Comparison of ENCODE assay signal across 20 cellular contexts in genomic region chr2:203875471-203875870, GRCh38. TPM values are rescaled to one million over a fixed set of nuclear protein-coding genes. Genes with fewer than 3 reads are reported as not detected.
"Had no signal": no experiment of that assay in that cellular context is flagged by ENCODE, and none has a peak within 500 bp of the region (broad histone marks: within the 10 kb centered on the region; RNA-seq: fewer than 3 reads in every experiment).

No MANE protein-coding gene starts in this region.

- DNase-seq: activated CD8-positive, alpha-beta memory T cell treated with anti-CD3 and anti-CD28 coated beads for 24 hours; activated CD8-positive, alpha-beta memory T cell treated with anti-CD3 and anti-CD28 coated beads, Interleukin-2, amount 50 U/mL, for 48 hours; activated naive CD4-positive, alpha-beta T cell treated with anti-CD3 and anti-CD28 coated beads for 36 hours; aorta; brain microvascular endothelial cell; central memory CD4-positive, alpha-beta T cell; colonic mucosa; erythroblast; kidney; occipital lobe; posterior cingulate gyrus; sigmoid colon; stimulated activated naive CD8-positive, alpha-beta T cell treated with anti-CD3 and anti-CD28 coated beads, Interleukin-15, Interleukin-2, amounts not matched to agents 100 U/mL and 50 U/mL, for 24 hours; substantia nigra; T1000; tibial artery had no signal

- H3K27me3 ChIP-seq: brain microvascular endothelial cell, colonic mucosa, sigmoid colon, tibial artery had no signal

- H3K4me3 Mint-ChIP-seq: activated naive CD4-positive, alpha-beta T cell treated with anti-CD3 and anti-CD28 coated beads for 36 hours had no signal

- ATAC-seq: left lobe of liver; stimulated activated naive CD8-positive, alpha-beta T cell treated with anti-CD3 and anti-CD28 coated beads, Interleukin-15, Interleukin-2, amounts not matched to agents 100 U/mL and 50 U/mL, for 24 hours had no signal

- H3K9me3 Mint-ChIP-seq: activated naive CD4-positive, alpha-beta T cell treated with anti-CD3 and anti-CD28 coated beads for 36 hours had no signal

- H3K9me3 ChIP-seq: colonic mucosa, sigmoid colon, tibial artery had no signal

- H3K27ac ChIP-seq: brain microvascular endothelial cell, colonic mucosa, sigmoid colon, SK-N-MC, tibial artery had no signal

RNA-seq across cellular contexts. Expression of gene CTLA4, which starts 7.9 kb away (rescaled TPM):
- total RNA-seq: frontal cortex, occipital lobe, renal cortical epithelial cell had no signal
